Comparison of ENCODE assay signal across 9 cellular contexts in the genomic region with DNA sequence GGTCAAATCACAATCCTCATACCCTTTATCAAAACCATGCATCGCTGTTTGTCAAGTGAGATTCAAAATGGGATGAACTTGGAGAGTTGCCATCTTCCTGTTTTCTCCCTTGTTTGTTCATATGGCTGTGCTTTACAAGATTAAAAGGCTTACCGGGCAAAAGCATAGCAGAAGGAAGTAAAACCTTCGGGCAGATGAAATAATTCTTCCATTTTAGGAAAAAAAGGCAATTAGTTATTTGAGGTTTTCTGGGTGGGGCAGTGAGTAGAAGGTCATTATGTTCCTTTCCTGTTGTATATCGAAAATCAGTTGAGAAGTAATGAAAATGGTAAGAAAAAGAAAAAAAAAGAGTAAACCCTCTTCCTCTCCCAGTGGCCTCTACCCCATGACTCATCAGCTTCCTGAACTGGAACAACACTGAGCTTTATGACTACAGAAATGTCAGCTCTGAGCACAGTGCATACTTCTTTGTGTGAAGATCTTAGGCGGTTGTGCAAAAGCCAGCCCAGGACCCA.
DNase-seq lines count a peak whose midpoint lies in the region; TF ChIP-seq lines count a peak whose summit lies in the region.
"Had no signal": no experiment of that assay in that cellular context is flagged by ENCODE, and none has a peak within 500 bp of the region (broad histone marks: within the 10 kb centered on the region; RNA-seq: fewer than 3 reads in every experiment).

No MANE protein-coding gene starts in this region.

- H4K12ac ChIP-seq in trophoblast cell (ENCODE audit: low read depth, low read length), result no peak overlapping the region

- H3K4me3 Mint-ChIP-seq in activated T-helper 2 cell treated with anti-CD3 and anti-CD28 coated beads, Interferon-gamma antibody, Interleukin-2, Interleukin-4, amounts not matched to agents 10 μg/mL and 5 μg/mL and 100 μg/mL, durations not matched to agents 14 hours and 24 hours and 36 hours (ENCODE audit: low read depth), result no peak overlapping the region
- H3K4me3 Mint-ChIP-seq: brain had no signal

- no peak overlapping the region for H3K4ac ChIP-seq in trophoblast cell (ENCODE audit: low read depth, low read length)

- H2BK5ac ChIP-seq in trophoblast cell (ENCODE audit: low read depth, low read length, poor library complexity), result no peak overlapping the region

- no peak overlapping the region for H2BK120ac ChIP-seq in trophoblast cell (ENCODE audit: insufficient read depth, low read length, poor library complexity)

- H2BK12ac ChIP-seq in trophoblast cell (ENCODE audit: low read length), result no peak overlapping the region

- H3K14ac ChIP-seq in trophoblast cell (ENCODE audit: low read length), result no peak overlapping the region

- 71% methylated on average over 5 of the region's 5 CpGs for WGBS in esophagus muscularis mucosa
- no CpG with 5 or more reads among the region's 5 CpGs for WGBS in trophoblast cell (ENCODE audit: extremely low coverage, insufficient coverage, insufficient read length)

- no peak for TF ChIP-seq POLR2A in esophagus muscularis mucosa (IDR thresholded peaks at IDR 0.05; ENCODE audit: low read depth)

- H3K23ac ChIP-seq in trophoblast cell (ENCODE audit: low read length), result no peak overlapping the region

- DNase-seq in GM03348 (ENCODE audit: low spot score) (peak; percentile 78), NCI-H82 (lab: John Stamatoyannopoulos, UW) (peak; percentile 48), esophagus muscularis mucosa (ENCODE audit: extremely low spot score) (no peak), retinal pigment epithelial cell (ENCODE audit: low read depth) (peak; percentile 73), posterior vena cava (ENCODE audit: low spot score) (no peak), trophoblast cell (no peak), H7 (no peak)
- no peak for DNase-seq in activated T-helper 2 cell treated with anti-CD3 and anti-CD28 coated beads, Interferon-gamma antibody, Interleukin-2, Interleukin-4, amounts not matched to agents 10 μg/mL and 5 μg/mL and 100 μg/mL, durations not matched to agents 14 hours and 24 hours and 36 hours (ENCODE audit: low spot score)

- no peak overlapping the region for H3K18ac ChIP-seq in trophoblast cell (ENCODE audit: low read length)

- H3K27me3 ChIP-seq in esophagus muscularis mucosa, result no peaks in the 10 kb centered on the region
- H3K27me3 ChIP-seq in trophoblast cell (ENCODE audit: insufficient read depth, low read length), result no peaks in the 10 kb centered on the region
- no peaks in the 10 kb centered on the region for H3K27me3 ChIP-seq in H7 (ENCODE audit: control insufficient read depth, insufficient read depth, low read length)

- H3K4me3 ChIP-seq in esophagus muscularis mucosa (peak overlapping the region in 2 of 4 donors; percentile 12 to 18), retinal pigment epithelial cell (ENCODE audit: low read length) (peak overlapping the region; percentile 38), trophoblast cell (ENCODE audit: low read depth, low read length) (no peak overlapping the region), H7 (ENCODE audit: insufficient read depth, low read depth, low read length) (no peak overlapping the region)

- H3K36me3 Mint-ChIP-seq in activated T-helper 2 cell treated with anti-CD3 and anti-CD28 coated beads, Interferon-gamma antibody, Interleukin-2, Interleukin-4, amounts not matched to agents 10 μg/mL and 5 μg/mL and 100 μg/mL, durations not matched to agents 14 hours and 24 hours and 36 hours (ENCODE audit: low read depth), result no peaks in the 10 kb centered on the region
- H3K36me3 Mint-ChIP-seq: brain had no signal

- H3K9ac ChIP-seq in trophoblast cell (ENCODE audit: low read length), result no peak overlapping the region

- no peaks in the 10 kb centered on the region for H3K9me3 ChIP-seq in esophagus muscularis mucosa
- H3K9me3 ChIP-seq in trophoblast cell (ENCODE audit: insufficient read depth, low read depth, low read length), result no peaks in the 10 kb centered on the region

- H2AFZ ChIP-seq in trophoblast cell (ENCODE audit: insufficient read depth, low read length, poor library complexity), result no peak overlapping the region

- intact Hi-C loops in esophagus muscularis mucosa (cut with DNase I) (no loop called here), posterior vena cava (cut with DNase I) (no loop called here)
- intact Hi-C loops in activated T-helper 2 cell treated with anti-CD3 and anti-CD28 coated beads, Interferon-gamma antibody, Interleukin-2, Interleukin-4, amounts not matched to agents 10 μg/mL and 5 μg/mL and 100 μg/mL, durations not matched to agents 14 hours and 24 hours and 36 hours (cut with micrococcal nuclease), result no loop called here

- H3K4me1 Mint-ChIP-seq in activated T-helper 2 cell treated with anti-CD3 and anti-CD28 coated beads, Interferon-gamma antibody, Interleukin-2, Interleukin-4, amounts not matched to agents 10 μg/mL and 5 μg/mL and 100 μg/mL, durations not matched to agents 14 hours and 24 hours and 36 hours (ENCODE audit: low read depth), result no peaks in the 10 kb centered on the region

- no peak for TF ChIP-seq EP300 in esophagus muscularis mucosa (IDR thresholded peaks at IDR 0.05)

- H4K91ac ChIP-seq in trophoblast cell (ENCODE audit: low read depth, low read length), result no peak overlapping the region

- peak overlapping the region in 3 of 4 donors; percentile 18 to 38 (median 32) for H3K27ac ChIP-seq in esophagus muscularis mucosa (replicated peaks in 1 of 4)
- no peak overlapping the region for H3K27ac ChIP-seq in trophoblast cell (ENCODE audit: low read depth, low read length)

- no peak overlapping the region for H2AK5ac ChIP-seq in trophoblast cell (ENCODE audit: low read length)

- H3K4me2 ChIP-seq in trophoblast cell (ENCODE audit: low read length), result no peak overlapping the region

- no peak for TF ChIP-seq CTCF in esophagus muscularis mucosa (IDR thresholded peaks at IDR 0.05)
- no peak for TF ChIP-seq CTCF in retinal pigment epithelial cell (conservative IDR thresholded peaks at IDR 0.05; ENCODE audit: low read depth, low read length)

- no peaks in the 10 kb centered on the region for H3K79me2 ChIP-seq in trophoblast cell (ENCODE audit: control insufficient read depth, insufficient read depth, low read length, poor library complexity)

- no peak overlapping the region for H4K8ac ChIP-seq in trophoblast cell (ENCODE audit: low read depth, low read length)

- H3K36me3 ChIP-seq in esophagus muscularis mucosa (no peaks in the 10 kb centered on the region), trophoblast cell (ENCODE audit: control insufficient read depth in 1 of 2, insufficient read depth in 2 of 2, low read length in 2 of 2) (no peaks in the 10 kb centered on the region), H7 (replicated peaks; ENCODE audit: control insufficient read depth, insufficient read depth, low read length) (no peaks in the 10 kb centered on the region)

- H3K27ac Mint-ChIP-seq in activated T-helper 2 cell treated with anti-CD3 and anti-CD28 coated beads, Interferon-gamma antibody, Interleukin-2, Interleukin-4, amounts not matched to agents 10 μg/mL and 5 μg/mL and 100 μg/mL, durations not matched to agents 14 hours and 24 hours and 36 hours, result no peak overlapping the region
- H3K27ac Mint-ChIP-seq: brain had no signal

- no peaks in the 10 kb centered on the region for H3K79me1 ChIP-seq in trophoblast cell (ENCODE audit: low read length)

- H3K4me1 ChIP-seq in esophagus muscularis mucosa (peaks cover 0 to 6% (median 0%) of the 10 kb centered on the region in 4 donors), trophoblast cell (ENCODE audit: control insufficient read depth in 1 of 2, insufficient read depth in 2 of 2, low read length in 2 of 2) (no peaks in the 10 kb centered on the region)

- peaks cover 13% of the 10 kb centered on the region for H3K9me3 Mint-ChIP-seq in activated T-helper 2 cell treated with anti-CD3 and anti-CD28 coated beads, Interferon-gamma antibody, Interleukin-2, Interleukin-4, amounts not matched to agents 10 μg/mL and 5 μg/mL and 100 μg/mL, durations not matched to agents 14 hours and 24 hours and 36 hours
- H3K9me3 Mint-ChIP-seq: brain had no signal

- no peaks in the 10 kb centered on the region for H3K27me3 Mint-ChIP-seq in activated T-helper 2 cell treated with anti-CD3 and anti-CD28 coated beads, Interferon-gamma antibody, Interleukin-2, Interleukin-4, amounts not matched to agents 10 μg/mL and 5 μg/mL and 100 μg/mL, durations not matched to agents 14 hours and 24 hours and 36 hours (ENCODE audit: low read depth)
- H3K27me3 Mint-ChIP-seq: brain had no signal

Comparison
In these comparisons a context has a peak if more than half of its experiments do, and no peak if none do; other contexts are left out.
1. DNase-seq: peak in GM03348 (single experiment), NCI-H82 (single experiment) and retinal pigment epithelial cell (single experiment); none in esophagus muscularis mucosa (single experiment), posterior vena cava (single experiment), trophoblast cell (0 of 2), H7 (single experiment) and activated T-helper 2 cell treated with anti-CD3 and anti-CD28 coated beads, Interferon-gamma antibody, Interleukin-2, Interleukin-4, amounts not matched to agents 10 μg/mL and 5 μg/mL and 100 μg/mL, durations not matched to agents 14 hours and 24 hours and 36 hours (single experiment).